1 cellular context compared by ENCODE assay signal in genomic region chr6:22447862-22448261, GRCh38.
TF ChIP-seq lines count a peak whose summit lies in the region.

No MANE protein-coding gene starts in this region.

TF ChIP-seq in H1, 55 proteins besides CTCF, POLR2A, EP300 and RAD21:
- TF ChIP-seq CEBPB (IDR thresholded peaks at IDR 0.05; ENCODE audit: low read depth, low read length) (no peak), JUN (IDR thresholded peaks at IDR 0.05; ENCODE audit: low read depth, low read length) (no peak), CHD2 (IDR thresholded peaks at IDR 0.05; ENCODE audit: low read length) (no peak), CBX5 (IDR thresholded peaks at IDR 0.05; ENCODE audit: low read depth, low read length) (no peak), KDM5A (IDR thresholded peaks at IDR 0.05; ENCODE audit: low read length) (no peak), SP2 (IDR thresholded peaks at IDR 0.05; ENCODE audit: low read length) (no peak), SUZ12 (IDR thresholded peaks at IDR 0.05; ENCODE audit: low read length) (no peak), EZH2 (IDR thresholded peaks at IDR 0.05; ENCODE audit: low read depth, low read length, severe bottlenecking) (no peak), HDAC2 (IDR thresholded peaks at IDR 0.05; ENCODE audit: borderline replicate concordance in 1 of 2, low read depth in 2 of 2, low read length in 2 of 2) (no peak)
- TF ChIP-seq, protein P1, sequence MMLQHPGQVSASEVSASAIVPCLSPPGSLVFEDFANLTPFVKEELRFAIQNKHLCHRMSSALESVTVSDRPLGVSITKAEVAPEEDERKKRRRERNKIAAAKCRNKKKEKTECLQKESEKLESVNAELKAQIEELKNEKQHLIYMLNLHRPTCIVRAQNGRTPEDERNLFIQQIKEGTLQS (IDR thresholded peaks at IDR 0.05; ENCODE audit: insufficient read depth, low read depth, low read length): no peak
